ENCODE assay signal across 16 cellular contexts in genomic region chr5:64190562-64191306, GRCh38. TPM values are rescaled to one million over a fixed set of nuclear protein-coding genes. Genes with fewer than 3 reads are reported as not detected.
DNase-seq lines count a peak whose midpoint lies in the region; ATAC-seq and TF ChIP-seq lines count a peak whose summit lies in the region.
"Had no signal": no experiment of that assay in that cellular context is flagged by ENCODE, and none has a peak within 500 bp of the region (broad histone marks: within the 10 kb centered on the region; RNA-seq: fewer than 3 reads in every experiment).

No MANE protein-coding gene starts in this region.

- H3K27ac Mint-ChIP-seq in osteocyte (ENCODE audit: unreplicated experiment), result peak overlapping the region; percentile 29
- H3K27ac Mint-ChIP-seq: T-helper 2 cell treated with Interferon-gamma antibody and Interleukin-4, amounts not matched to agents 5 μg/mL and 100 μg/mL, for 36 hours had no signal

- DNase-seq in osteocyte (ENCODE audit: extremely low spot score, unreplicated experiment) (no peak), DMS153 (lab: John Stamatoyannopoulos, UW) (no peak), activated gamma-delta T cell treated with Interleukin-2 at 50 U/mL for 16 hours (no peak)
- DNase-seq: DMS 273 treated with DMSO at 0.1 percent for 48 hours, EL, Karpas-422, MM.1S, NCI-H1105 treated with DMSO at 0.1 percent for 48 hours, NCI-H187 treated with DMSO at 0.1 percent for 48 hours, NCI-H510A treated with DMSO at 0.1 percent for 48 hours, SW 1271 had no signal

- TF ChIP-seq CTCF in osteocyte (IDR thresholded peaks at IDR 0.05), result no peak

- no peaks in the 10 kb centered on the region for H3K27me3 Mint-ChIP-seq in osteocyte (ENCODE audit: unreplicated experiment)

- H3K4me1 Mint-ChIP-seq in osteocyte (ENCODE audit: unreplicated experiment), result peaks cover 5% of the 10 kb centered on the region

- ATAC-seq in GM18517 (IDR thresholded peaks at IDR 0.05; ENCODE audit: unreplicated experiment), result peak; percentile 48
- ATAC-seq in GM19395 (IDR thresholded peaks at IDR 0.05; ENCODE audit: unreplicated experiment), result peak; percentile 49
- ATAC-seq in HG03378 (IDR thresholded peaks at IDR 0.05; ENCODE audit: unreplicated experiment), result peak; percentile 66
- ATAC-seq in GM19455 (IDR thresholded peaks at IDR 0.05; ENCODE audit: unreplicated experiment), result no peak

- no peak overlapping the region for H3K4me3 Mint-ChIP-seq in osteocyte (ENCODE audit: unreplicated experiment)
- H3K4me3 Mint-ChIP-seq: T-helper 2 cell treated with Interferon-gamma antibody and Interleukin-4, amounts not matched to agents 5 μg/mL and 100 μg/mL, for 36 hours had no signal

- H3K9me3 Mint-ChIP-seq in osteocyte (ENCODE audit: unreplicated experiment), result no peaks in the 10 kb centered on the region
- H3K9me3 Mint-ChIP-seq: T-helper 2 cell treated with Interferon-gamma antibody and Interleukin-4, amounts not matched to agents 5 μg/mL and 100 μg/mL, for 36 hours had no signal

- H3K36me3 Mint-ChIP-seq in osteocyte (ENCODE audit: unreplicated experiment), result no peaks in the 10 kb centered on the region

RNA-seq across cellular contexts. Expression of gene RNF180, which starts 25.1 kb away (rescaled TPM):
- 3.5 and 5.3 TPM in 2 replicates for total RNA-seq in osteocyte
